In the genomic region with DNA sequence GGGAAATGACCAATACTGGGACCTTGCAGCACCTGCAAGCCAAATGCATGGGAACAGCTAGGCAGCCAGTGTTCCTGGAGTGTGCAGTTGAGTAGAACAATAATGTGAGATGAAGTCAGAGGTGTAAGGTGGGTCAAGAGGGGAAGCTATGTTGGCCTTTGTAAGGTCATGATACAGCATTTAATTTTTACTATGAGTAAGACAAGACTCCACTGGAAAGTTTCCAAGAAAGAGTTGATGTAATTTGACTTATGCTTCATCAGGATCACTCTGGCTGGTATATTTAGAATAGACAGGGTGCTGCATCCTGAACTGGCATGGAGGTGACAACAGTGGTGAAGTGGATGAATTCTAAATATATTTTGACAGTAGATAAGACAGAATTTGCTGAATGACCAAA, we compare ENCODE assay signal across 26 cellular contexts.
"Had no signal": no experiment of that assay in that cellular context is flagged by ENCODE, and none has a peak within 500 bp of the region (broad histone marks: within the 10 kb centered on the region; RNA-seq: fewer than 3 reads in every experiment).

No MANE protein-coding gene starts in this region.

- H3K4me1 Mint-ChIP-seq: naive thymus-derived CD8-positive, alpha-beta T cell; nephron progenitor cell; stimulated activated naive B cell treated with anti-CD40 and anti-IgM and Interleukin-4, amounts not matched to agents 10 μg/mL and 1 μg/mL and 100 μg/mL, for 72 hours had no signal

- H3K36me3 ChIP-seq: gastrocnemius medialis, left lung, ovary, sigmoid colon, suprapubic skin, transverse colon, vagina had no signal

- H3K36me3 Mint-ChIP-seq: naive thymus-derived CD8-positive, alpha-beta T cell; stimulated activated naive B cell treated with anti-CD40 and anti-IgM and Interleukin-4, amounts not matched to agents 10 μg/mL and 1 μg/mL and 100 μg/mL, for 72 hours had no signal

- H3K27me3 Mint-ChIP-seq: naive thymus-derived CD8-positive, alpha-beta T cell; stimulated activated naive B cell treated with anti-CD40 and anti-IgM and Interleukin-4, amounts not matched to agents 10 μg/mL and 1 μg/mL and 100 μg/mL, for 72 hours; stimulated activated naive CD8-positive, alpha-beta T cell treated with anti-CD3 and anti-CD28 coated beads, Interleukin-15, Interleukin-2, amounts not matched to agents 100 ng/mL and 50 ng/mL, for 24 hours had no signal

- H3K27ac Mint-ChIP-seq: naive thymus-derived CD8-positive, alpha-beta T cell; nephron progenitor cell; stimulated activated naive B cell treated with anti-CD40 and anti-IgM and Interleukin-4, amounts not matched to agents 10 μg/mL and 1 μg/mL and 100 μg/mL, for 72 hours; stimulated activated naive CD8-positive, alpha-beta T cell treated with anti-CD3 and anti-CD28 coated beads, Interleukin-15, Interleukin-2, amounts not matched to agents 100 ng/mL and 50 ng/mL, for 24 hours had no signal

- H3K4me1 ChIP-seq: gastrocnemius medialis, left lung, psoas muscle, sigmoid colon, suprapubic skin, transverse colon, vagina had no signal

- H3K9me3 ChIP-seq: gastrocnemius medialis, left lung, ovary, sigmoid colon, suprapubic skin, transverse colon, vagina had no signal

- H3K27me3 ChIP-seq: dorsolateral prefrontal cortex, gastrocnemius medialis, left lung, ovary, sigmoid colon, suprapubic skin, transverse colon, vagina had no signal

- H3K4me3 Mint-ChIP-seq: naive thymus-derived CD8-positive, alpha-beta T cell; nephron progenitor cell; stimulated activated naive B cell treated with anti-CD40 and anti-IgM and Interleukin-4, amounts not matched to agents 10 μg/mL and 1 μg/mL and 100 μg/mL, for 72 hours; stimulated activated naive CD8-positive, alpha-beta T cell treated with anti-CD3 and anti-CD28 coated beads, Interleukin-15, Interleukin-2, amounts not matched to agents 100 ng/mL and 50 ng/mL, for 24 hours had no signal

- H3K9me3 Mint-ChIP-seq: nephron progenitor cell had no signal

- H3K4me3 ChIP-seq: dorsolateral prefrontal cortex, gastrocnemius medialis, left lung, ovary, psoas muscle, sigmoid colon, skin epidermis, suprapubic skin, transverse colon, vagina had no signal

- DNase-seq: dorsolateral prefrontal cortex; effector CD4-positive, alpha-beta T cell; foreskin fibroblast; gastrocnemius medialis; head of caudate nucleus; kidney; left cardiac atrium; left lung; mesendoderm; midbrain; naive thymus-derived CD8-positive, alpha-beta T cell; nephron progenitor cell; nucleus accumbens; ovary; posterior cingulate gyrus; psoas muscle; right cardiac atrium; sigmoid colon; stimulated activated CD4-positive, alpha-beta T cell treated with anti-CD3 and anti-CD28 coated beads, Interleukin-15, amount 100 ng/mL, for 24 hours; stimulated activated CD4-positive, alpha-beta T cell treated with anti-CD3 and anti-CD28 coated beads, Interleukin-2, amount 100 ng/mL, for 48 hours; stimulated activated naive B cell treated with anti-CD40 and anti-IgM and Interleukin-4, amounts not matched to agents 10 μg/mL and 1 μg/mL and 100 μg/mL, for 72 hours; transverse colon had no signal

- H3K27ac ChIP-seq: dorsolateral prefrontal cortex, gastrocnemius medialis, left lung, ovary, psoas muscle, sigmoid colon, skin epidermis, suprapubic skin, transverse colon, vagina had no signal
